Comparison of ENCODE assay signal across 8 cellular contexts in genomic region chr13:24541476-24542352, GRCh38. TPM values are rescaled to one million over a fixed set of nuclear protein-coding genes. Genes with fewer than 3 reads are reported as not detected.
DNase-seq lines count a peak whose midpoint lies in the region; ATAC-seq and TF ChIP-seq lines count a peak whose summit lies in the region.
"Not testable (repeated sequence)": the region's sequence is repeated elsewhere in the genome, so short reads cannot be mapped to it uniquely, and the experiment has no call there.

No MANE protein-coding gene starts in this region.

- H3K9me3 ChIP-seq in HEK293 (ENCODE audit: control insufficient read depth, insufficient read depth, low read depth, low read length); right cardiac atrium (ENCODE audit: control insufficient read depth, low read length): not testable (repeated sequence)

- H3K27ac Mint-ChIP-seq in Calu3 (ENCODE audit: unreplicated experiment); activated CD4-positive, alpha-beta memory T cell treated with anti-CD3 and anti-CD28 coated beads for 36 hours: not testable (repeated sequence)
- peak overlapping the region in 1 of 10 donors; percentile 63 for H3K27ac Mint-ChIP-seq in naive thymus-derived CD8-positive, alpha-beta T cell

- H3K4me3 ChIP-seq in HEK293 (ENCODE audit: low read depth, low read length) (peak overlapping the region; percentile 25), coronary artery (peak overlapping the region; percentile 67), right cardiac atrium (ENCODE audit: low read length) (peak overlapping the region; percentile 33)

- H3K27me3 Mint-ChIP-seq in Calu3 (ENCODE audit: unreplicated experiment): peaks cover 28% of the 10 kb centered on the region
- H3K27me3 Mint-ChIP-seq in activated CD4-positive, alpha-beta memory T cell treated with anti-CD3 and anti-CD28 coated beads for 36 hours: peaks cover 36% of the 10 kb centered on the region
- peaks cover 23 to 61% (median 49%) of the 10 kb centered on the region in 5 donors for H3K27me3 Mint-ChIP-seq in naive thymus-derived CD8-positive, alpha-beta T cell

- not testable (repeated sequence) for H3K36me3 ChIP-seq in HEK293 (ENCODE audit: control insufficient read depth in 2 of 2, insufficient read depth in 1 of 2, low read length in 2 of 2)

- TF ChIP-seq CTCF in Calu3 (IDR thresholded peaks at IDR 0.05; ENCODE audit: unreplicated experiment); HEK293 (tag by site-specific recombination; IDR thresholded peaks at IDR 0.05); coronary artery (IDR thresholded peaks at IDR 0.05): not testable (repeated sequence)

- H3K36me3 Mint-ChIP-seq in Calu3 (ENCODE audit: insufficient read depth, unreplicated experiment); activated CD4-positive, alpha-beta memory T cell treated with anti-CD3 and anti-CD28 coated beads for 36 hours; naive thymus-derived CD8-positive, alpha-beta T cell: not testable (repeated sequence)

- intact Hi-C loops in Calu3 (cut with micrococcal nuclease; ENCODE audit: unreplicated experiment); activated CD4-positive, alpha-beta memory T cell treated with anti-CD3 and anti-CD28 coated beads for 36 hours (cut with micrococcal nuclease); right cardiac atrium (cut with DNase I): not testable (repeated sequence)

- H3K9me3 Mint-ChIP-seq in Calu3 (ENCODE audit: low read depth, unreplicated experiment); activated CD4-positive, alpha-beta memory T cell treated with anti-CD3 and anti-CD28 coated beads for 36 hours; naive thymus-derived CD8-positive, alpha-beta T cell: not testable (repeated sequence)

- H3K4me1 ChIP-seq in HEK293 (ENCODE audit: control insufficient read depth, insufficient read depth, low read length); right cardiac atrium (ENCODE audit: control insufficient read depth, insufficient read depth, low read length): not testable (repeated sequence)

- CTCF ChIA-PET in Calu3 (lab: Charles Lee): not testable (repeated sequence)
- CTCF ChIA-PET in HEK293 (lab: Yijun Ruan, JAX): interaction anchor here (0.6 to 1.1 kb wide), 2 partner anchors 205 to 353 kb away, joined by 3 read pairs; no protein-coding TSS in a partner anchor
- CTCF ChIA-PET in activated CD4-positive, alpha-beta memory T cell treated with anti-CD3 and anti-CD28 coated beads for 36 hours (lab: Charles Lee): interaction anchor here (1.1 kb wide), 1 partner anchor 13 kb away, joined by 4 read pairs; no protein-coding TSS in a partner anchor

- DNase-seq in Calu3 (peak; percentile 14), NCI-H345 (lab: John Stamatoyannopoulos, UW) (peak; percentile 9), right cardiac atrium (peak in 2 of 3 donors; percentile 63 to 67)
- DNase-seq in activated CD4-positive, alpha-beta memory T cell treated with anti-CD3 and anti-CD28 coated beads for 36 hours: peak; percentile 30
- not testable (repeated sequence) for DNase-seq in coronary artery (ENCODE audit: low spot score)
- peak in 3 of 10 donors; percentile 8 to 28 (median 19) for DNase-seq in naive thymus-derived CD8-positive, alpha-beta T cell
- peak; percentile 19 for DNase-seq in stimulated activated naive CD8-positive, alpha-beta T cell treated with anti-CD3 and anti-CD28 coated beads, Interleukin-15, Interleukin-2, amounts not matched to agents 100 U/mL and 50 U/mL, for 24 hours

- H3K27me3 ChIP-seq in right cardiac atrium (ENCODE audit: control insufficient read depth, insufficient read depth): not testable (repeated sequence)

- 2% methylated on average over 68 of the region's 73 CpGs for WGBS in right cardiac atrium

- peak; percentile 59 to 66 for ATAC-seq in right cardiac atrium
- peak; percentile 66 to 77 for ATAC-seq in naive thymus-derived CD8-positive, alpha-beta T cell
- not testable (repeated sequence) for ATAC-seq in stimulated activated naive CD8-positive, alpha-beta T cell treated with anti-CD3 and anti-CD28 coated beads, Interleukin-15, Interleukin-2, amounts not matched to agents 100 U/mL and 50 U/mL, for 24 hours

- not testable (repeated sequence) for BruUV-seq in Calu3 (replicated peaks; lab: Mats Ljungman, UMichigan)

- not testable (repeated sequence) for H3K4me1 Mint-ChIP-seq in Calu3 (ENCODE audit: low read depth, unreplicated experiment); activated CD4-positive, alpha-beta memory T cell treated with anti-CD3 and anti-CD28 coated beads for 36 hours (ENCODE audit: low read depth)
- peaks cover 4 to 17% (median 8%) of the 10 kb centered on the region in 4 donors for H3K4me1 Mint-ChIP-seq in naive thymus-derived CD8-positive, alpha-beta T cell

- H3K27ac ChIP-seq in HEK293 (ENCODE audit: extremely low read depth, low read depth, low read length); coronary artery; right cardiac atrium (ENCODE audit: low read length): not testable (repeated sequence)

- H3K4me3 Mint-ChIP-seq in Calu3 (ENCODE audit: low read depth, unreplicated experiment): peak overlapping the region; percentile 74
- H3K4me3 Mint-ChIP-seq in activated CD4-positive, alpha-beta memory T cell treated with anti-CD3 and anti-CD28 coated beads for 36 hours: peak overlapping the region; percentile 71
- H3K4me3 Mint-ChIP-seq in naive thymus-derived CD8-positive, alpha-beta T cell: peak overlapping the region; percentile 77 to 90 (median 89)

- POLR2A ChIA-PET in HEK293 (lab: Yijun Ruan, JAX); activated CD4-positive, alpha-beta memory T cell treated with anti-CD3 and anti-CD28 coated beads for 36 hours (lab: Charles Lee); naive thymus-derived CD8-positive, alpha-beta T cell (lab: Charles Lee): not testable (repeated sequence)

TF ChIP-seq in HEK293, 187 proteins besides CTCF, POLR2A, EP300 and RAD21:
- TF ChIP-seq ZBTB26 (tag by site-specific recombination; optimal IDR thresholded peaks at IDR 0.05): peak; percentile 41

RNA-seq across cellular contexts. Expression of gene PARP4, which starts 29.1 kb away (rescaled TPM):
- 77.6 and 78.3 TPM in 2 replicates for total RNA-seq in Calu3 (2022)
- total RNA-seq in activated CD4-positive, alpha-beta memory T cell treated with anti-CD3 and anti-CD28 coated beads for 36 hours: 10 to 100 TPM; 20.7 to 22.2 TPM
- 10 to 100 TPM; 20.6 to 30.2 (median 26.6) TPM for total RNA-seq in right cardiac atrium
- 11.2 TPM for polyA plus RNA-seq in right cardiac atrium
- 10 to 100 TPM; 70.9 to 73.4 TPM for total RNA-seq in naive thymus-derived CD8-positive, alpha-beta T cell
- polyA plus RNA-seq in naive thymus-derived CD8-positive, alpha-beta T cell: 10 to 100 TPM; 37.0 to 48.1 (median 42.2) TPM
